22 cellular contexts compared by ENCODE assay signal in genomic region chr13:113202912-113203311, GRCh38. TPM values are rescaled to one million over a fixed set of nuclear protein-coding genes. Genes with fewer than 3 reads are reported as not detected.
A peak's percentile ranks its signal among the peaks of the same experiment; 100 is the strongest.
DNase-seq lines count a peak whose midpoint lies in the region; ATAC-seq and TF ChIP-seq lines count a peak whose summit lies in the region.
"Had no signal": no experiment of that assay in that cellular context is flagged by ENCODE, and none has a peak within 500 bp of the region (broad histone marks: within the 10 kb centered on the region; RNA-seq: fewer than 3 reads in every experiment).

No MANE protein-coding gene starts in this region.

- CTCF ChIA-PET in RWPE1 (lab: Yijun Ruan, JAX) = no interaction called here

- DNase-seq in activated naive CD8-positive, alpha-beta T cell treated with anti-CD3 and anti-CD28 coated beads for 36 hours = no peak
- DNase-seq in RWPE1 (ENCODE audit: low spot score) (no peak), Right ventricle myocardium superior (no peak), head of caudate nucleus (no peak), HT-29 (ENCODE audit: low spot score) (no peak), SHP77 (lab: John Stamatoyannopoulos, UW) (no peak)
- DNase-seq: activated CD4-positive, alpha-beta memory T cell treated with anti-CD3 and anti-CD28 coated beads, Interleukin-2, amount 10 ng/mL, durations not matched to agents 7 days and 5 days; caudate nucleus; DMS79; H7; naive thymus-derived CD8-positive, alpha-beta T cell; NCI-H748 treated with DMSO at 0.1 percent for 48 hours; tibial artery had no signal

- H3K4me2 ChIP-seq in skeletal muscle satellite cell (ENCODE audit: low read length) = peak overlapping the region; percentile 42

- no peak overlapping the region for H3K4me3 ChIP-seq in skeletal muscle satellite cell (ENCODE audit: low read length)
- H3K4me3 ChIP-seq: gastroesophageal sphincter, GM12878, tibial artery had no signal

- ATAC-seq in Right ventricle myocardium superior (ENCODE audit: poor library complexity) = peak; percentile 34
- ATAC-seq: gastroesophageal sphincter; GM12878; naive thymus-derived CD8-positive, alpha-beta T cell; stimulated activated memory B cell treated with anti-CD40 and anti-IgM and Interleukin-4, amounts not matched to agents 10 μg/mL and 1 μg/mL and 100 μg/mL, for 72 hours had no signal

- H3K4me1 Mint-ChIP-seq in activated naive CD8-positive, alpha-beta T cell (ENCODE audit: low read depth) = peaks cover 57% of the 10 kb centered on the region
- peaks cover 49% of the 10 kb centered on the region for H3K4me1 Mint-ChIP-seq in activated naive CD8-positive, alpha-beta T cell treated with anti-CD3 and anti-CD28 coated beads for 36 hours

- H3K27me3 Mint-ChIP-seq in activated naive CD8-positive, alpha-beta T cell = no peaks in the 10 kb centered on the region
- H3K27me3 Mint-ChIP-seq in activated naive CD8-positive, alpha-beta T cell treated with anti-CD3 and anti-CD28 coated beads for 36 hours = no peaks in the 10 kb centered on the region
- H3K27me3 Mint-ChIP-seq: activated CD4-positive, alpha-beta memory T cell treated with anti-CD3 and anti-CD28 coated beads, Interleukin-2, amount 10 ng/mL, durations not matched to agents 7 days and 5 days; naive thymus-derived CD8-positive, alpha-beta T cell; stimulated activated memory B cell treated with anti-CD40 and anti-IgM and Interleukin-4, amounts not matched to agents 10 μg/mL and 1 μg/mL and 100 μg/mL, for 72 hours had no signal

- TF ChIP-seq CTCF in RWPE1 (conservative IDR thresholded peaks at IDR 0.05; ENCODE audit: low read depth) = no peak

- peaks cover 11% of the 10 kb centered on the region for H3K36me3 Mint-ChIP-seq in activated naive CD8-positive, alpha-beta T cell
- peaks cover 21% of the 10 kb centered on the region for H3K36me3 Mint-ChIP-seq in activated naive CD8-positive, alpha-beta T cell treated with anti-CD3 and anti-CD28 coated beads for 36 hours

- H3K4me3 Mint-ChIP-seq in activated naive CD8-positive, alpha-beta T cell = peak overlapping the region; percentile 10
- no peak overlapping the region for H3K4me3 Mint-ChIP-seq in activated naive CD8-positive, alpha-beta T cell treated with anti-CD3 and anti-CD28 coated beads for 36 hours
- H3K4me3 Mint-ChIP-seq: activated CD4-positive, alpha-beta memory T cell treated with anti-CD3 and anti-CD28 coated beads, Interleukin-2, amount 10 ng/mL, durations not matched to agents 7 days and 5 days; activated T-helper 1 cell treated with anti-CD3 and anti-CD28 coated beads, Interleukin-12 subunit alpha, Interleukin-12 subunit beta, Interleukin-2, Interleukin-4 antibody, amounts not matched to agents 30 ng/mL and 10 ng/mL and 1 ng/mL, durations not matched to agents 14 hours and 24 hours and 36 hours; stimulated activated memory B cell treated with anti-CD40 and anti-IgM and Interleukin-4, amounts not matched to agents 10 μg/mL and 1 μg/mL and 100 μg/mL, for 72 hours had no signal

- no peak overlapping the region for H3K9ac ChIP-seq in skeletal muscle satellite cell (ENCODE audit: low read depth, low read length)
- H3K9ac ChIP-seq: parathyroid adenoma had no signal

- H3K27ac Mint-ChIP-seq in activated naive CD8-positive, alpha-beta T cell = peak overlapping the region; percentile 65
- no peak overlapping the region for H3K27ac Mint-ChIP-seq in activated naive CD8-positive, alpha-beta T cell treated with anti-CD3 and anti-CD28 coated beads for 36 hours
- H3K27ac Mint-ChIP-seq: activated CD4-positive, alpha-beta memory T cell treated with anti-CD3 and anti-CD28 coated beads, Interleukin-2, amount 10 ng/mL, durations not matched to agents 7 days and 5 days; activated T-helper 1 cell treated with anti-CD3 and anti-CD28 coated beads, Interleukin-12 subunit alpha, Interleukin-12 subunit beta, Interleukin-2, Interleukin-4 antibody, amounts not matched to agents 30 ng/mL and 10 ng/mL and 1 ng/mL, durations not matched to agents 14 hours and 24 hours and 36 hours; stimulated activated memory B cell treated with anti-CD40 and anti-IgM and Interleukin-4, amounts not matched to agents 10 μg/mL and 1 μg/mL and 100 μg/mL, for 72 hours had no signal

- H3K4me1 ChIP-seq in skeletal muscle satellite cell (ENCODE audit: control insufficient read depth, insufficient read depth, low read length) = peaks cover 36% of the 10 kb centered on the region
- H3K4me1 ChIP-seq: parathyroid adenoma had no signal

- POLR2A ChIA-PET in RWPE1 (lab: Yijun Ruan, JAX; ENCODE audit: low non-redundant PET) = no interaction called here

- H3K9me3 ChIP-seq in skeletal muscle satellite cell (replicated peaks; ENCODE audit: low read length) = no peaks in the 10 kb centered on the region
- H3K9me3 ChIP-seq: gastroesophageal sphincter, tibial artery had no signal

- H3K36me3 ChIP-seq in skeletal muscle satellite cell (ENCODE audit: insufficient read depth, low read length) = peaks cover 40% of the 10 kb centered on the region

- no peaks in the 10 kb centered on the region for H3K9me3 Mint-ChIP-seq in activated naive CD8-positive, alpha-beta T cell (ENCODE audit: low read depth)
- no peaks in the 10 kb centered on the region for H3K9me3 Mint-ChIP-seq in activated naive CD8-positive, alpha-beta T cell treated with anti-CD3 and anti-CD28 coated beads for 36 hours
- H3K9me3 Mint-ChIP-seq: activated CD4-positive, alpha-beta memory T cell treated with anti-CD3 and anti-CD28 coated beads, Interleukin-2, amount 10 ng/mL, durations not matched to agents 7 days and 5 days; activated T-helper 1 cell treated with anti-CD3 and anti-CD28 coated beads, Interleukin-12 subunit alpha, Interleukin-12 subunit beta, Interleukin-2, Interleukin-4 antibody, amounts not matched to agents 30 ng/mL and 10 ng/mL and 1 ng/mL, durations not matched to agents 14 hours and 24 hours and 36 hours; naive thymus-derived CD8-positive, alpha-beta T cell; stimulated activated memory B cell treated with anti-CD40 and anti-IgM and Interleukin-4, amounts not matched to agents 10 μg/mL and 1 μg/mL and 100 μg/mL, for 72 hours had no signal

- no peaks in the 10 kb centered on the region for H3K27me3 ChIP-seq in skeletal muscle satellite cell (ENCODE audit: control insufficient read depth, insufficient read depth, low read length)
- H3K27me3 ChIP-seq: gastroesophageal sphincter, tibial artery had no signal

- peak overlapping the region; percentile 47 for H3K27ac ChIP-seq in RWPE1
- H3K27ac ChIP-seq: parathyroid adenoma, tibial artery had no signal

- intact Hi-C loops in Right ventricle myocardium superior (cut with DNase I) (no loop called here), head of caudate nucleus (cut with DNase I) (loop anchor here (5.0 kb wide), 1 partner anchor 46 kb away; the partner anchor contains the start of gene PROZ)

RNA-seq across cellular contexts. Expression of gene PCID2, which starts 5.6 kb away (rescaled TPM):
- total RNA-seq in activated naive CD8-positive, alpha-beta T cell treated with anti-CD3 and anti-CD28 coated beads for 36 hours = 10 to 100 TPM; 65.6 TPM
- 54.4 TPM for total RNA-seq in Right ventricle myocardium superior
- 66.2 and 70.2 TPM in 2 replicates for total RNA-seq in skeletal muscle satellite cell (2012; rRNA removed)
- 62.4 and 69.0 TPM in 2 replicates for total RNA-seq in HT-29 (2014; rRNA removed; shearing (Covaris generic))

RNA-seq across cellular contexts. Expression of gene CUL4A, which starts 6.5 kb away (rescaled TPM):
- total RNA-seq in activated naive CD8-positive, alpha-beta T cell treated with anti-CD3 and anti-CD28 coated beads for 36 hours = 10 to 100 TPM; 87.7 to 88.9 TPM
- 141 TPM for total RNA-seq in Right ventricle myocardium superior
- total RNA-seq in skeletal muscle satellite cell (2012; rRNA removed) = 117 and 127 TPM in 2 replicates
- 184 and 200 TPM in 2 replicates for total RNA-seq in HT-29 (2014; rRNA removed; shearing (Covaris generic))

RNA-seq across cellular contexts. Expression of gene PROZ, which starts 44.5 kb away (rescaled TPM):
- under 1 TPM in 1 of 2 experiments, not detected in 1; 0.14 TPM for total RNA-seq in activated naive CD8-positive, alpha-beta T cell treated with anti-CD3 and anti-CD28 coated beads for 36 hours
- not detected for total RNA-seq in Right ventricle myocardium superior
- total RNA-seq in skeletal muscle satellite cell (2012; rRNA removed) = not detected in 2 replicates
- total RNA-seq in HT-29 (2014; rRNA removed; shearing (Covaris generic)) = not detected in 2 replicates
- total RNA-seq: activated CD4-positive, alpha-beta memory T cell treated with anti-CD3 and anti-CD28 coated beads, Interleukin-2, amount 10 ng/mL, durations not matched to agents 7 days and 5 days; activated T-helper 1 cell treated with anti-CD3 and anti-CD28 coated beads, Interleukin-12 subunit alpha, Interleukin-12 subunit beta, Interleukin-2, Interleukin-4 antibody, amounts not matched to agents 30 ng/mL and 10 ng/mL and 1 ng/mL, durations not matched to agents 14 hours and 24 hours and 36 hours; gastroesophageal sphincter; GM12878; H7; naive thymus-derived CD8-positive, alpha-beta T cell; OCI-LY7; T-helper 1 cell treated with Interleukin-12 subunit alpha and Interleukin-12 subunit beta and Interleukin-4 antibody, amounts not matched to agents 30 ng/mL and 1 ng/mL, for 36 hours had no signal
